Comparison of ENCODE assay signal across 28 cellular contexts in genomic region chr5:43168175-43168574, GRCh38.
"Had no signal": no experiment of that assay in that cellular context is flagged by ENCODE, and none has a peak within 500 bp of the region (broad histone marks: within the 10 kb centered on the region; RNA-seq: fewer than 3 reads in every experiment).

No MANE protein-coding gene starts in this region.

- H3K9me3 Mint-ChIP-seq: activated CD8-positive, alpha-beta T cell treated with anti-CD3 and anti-CD28 coated beads for 36 hours; activated naive CD4-positive, alpha-beta T cell treated with anti-CD3 and anti-CD28 coated beads, Interleukin-2, amount 50 U/mL, for 24 hours; activated naive CD8-positive, alpha-beta T cell treated with anti-CD3 and anti-CD28 coated beads, Interleukin-2, amount 50 U/mL, for 24 hours; activated T-cell treated with anti-CD3 and anti-CD28 coated beads, Interleukin-2, amount 50 U/mL, for 4 hours; activated T-helper 2 cell treated with anti-CD3 and anti-CD28 coated beads, Interferon-gamma antibody, Interleukin-2, Interleukin-4, amounts not matched to agents 10 μg/mL and 5 μg/mL and 100 μg/mL, durations not matched to agents 14 hours and 24 hours and 36 hours; dendritic cell treated with granulocyte-macrophage colony-stimulating factor and Interleukin-4, amounts not matched to agents 40 ng/mL and 50 ng/mL, for 4 days; neural crest cell; stimulated activated naive B cell treated with anti-CD40 and anti-IgM and Interleukin-4, amounts not matched to agents 10 μg/mL and 1 μg/mL and 100 μg/mL, for 72 hours had no signal

- H3K4me3 ChIP-seq: left lung, lower lobe of right lung, mucosa of descending colon, pancreas, psoas muscle, right atrium auricular region, smooth muscle cell, tibial nerve had no signal

- H3K27ac Mint-ChIP-seq: activated CD8-positive, alpha-beta T cell treated with anti-CD3 and anti-CD28 coated beads for 36 hours; activated naive CD8-positive, alpha-beta T cell treated with anti-CD3 and anti-CD28 coated beads, Interleukin-2, amount 50 U/mL, for 24 hours; activated T-helper 2 cell treated with anti-CD3 and anti-CD28 coated beads, Interferon-gamma antibody, Interleukin-2, Interleukin-4, amounts not matched to agents 10 μg/mL and 5 μg/mL and 100 μg/mL, durations not matched to agents 14 hours and 24 hours and 36 hours; dendritic cell treated with granulocyte-macrophage colony-stimulating factor and Interleukin-4, amounts not matched to agents 40 ng/mL and 50 ng/mL, for 4 days; stimulated activated naive B cell treated with anti-CD40 and anti-IgM and Interleukin-4, amounts not matched to agents 10 μg/mL and 1 μg/mL and 100 μg/mL, for 72 hours had no signal

- H3K4me3 Mint-ChIP-seq: activated CD8-positive, alpha-beta T cell treated with anti-CD3 and anti-CD28 coated beads for 36 hours; activated naive CD4-positive, alpha-beta T cell treated with anti-CD3 and anti-CD28 coated beads, Interleukin-2, amount 50 U/mL, for 24 hours; activated naive CD8-positive, alpha-beta T cell treated with anti-CD3 and anti-CD28 coated beads, Interleukin-2, amount 50 U/mL, for 24 hours; activated T-cell treated with anti-CD3 and anti-CD28 coated beads, Interleukin-2, amount 50 U/mL, for 4 hours; dendritic cell treated with granulocyte-macrophage colony-stimulating factor and Interleukin-4, amounts not matched to agents 40 ng/mL and 50 ng/mL, for 4 days; neural crest cell; stimulated activated naive B cell treated with anti-CD40 and anti-IgM and Interleukin-4, amounts not matched to agents 10 μg/mL and 1 μg/mL and 100 μg/mL, for 72 hours had no signal

- H3K27me3 ChIP-seq: left lung, pancreas, right atrium auricular region, tibial nerve had no signal

- H3K27ac ChIP-seq: left lung, lower lobe of right lung, pancreas, psoas muscle, right atrium auricular region, tibial nerve, WERI-Rb-1 had no signal

- H3K4me1 Mint-ChIP-seq: neural crest cell had no signal

- ATAC-seq: activated CD8-positive, alpha-beta T cell treated with anti-CD3 and anti-CD28 coated beads for 36 hours; activated naive CD8-positive, alpha-beta T cell treated with anti-CD3 and anti-CD28 coated beads, Interleukin-2, amount 50 U/mL, for 24 hours; activated T-cell treated with anti-CD3 and anti-CD28 coated beads, Interleukin-2, amount 50 U/mL, for 4 hours; left lung; lower lobe of right lung; mucosa of descending colon; pancreas; psoas muscle; stimulated activated naive B cell treated with anti-CD40 and anti-IgM and Interleukin-4, amounts not matched to agents 10 μg/mL and 1 μg/mL and 100 μg/mL, for 72 hours had no signal

- H3K27me3 Mint-ChIP-seq: activated CD8-positive, alpha-beta T cell treated with anti-CD3 and anti-CD28 coated beads for 36 hours; activated naive CD4-positive, alpha-beta T cell treated with anti-CD3 and anti-CD28 coated beads, Interleukin-2, amount 50 U/mL, for 24 hours; activated naive CD8-positive, alpha-beta T cell treated with anti-CD3 and anti-CD28 coated beads, Interleukin-2, amount 50 U/mL, for 24 hours; dendritic cell treated with granulocyte-macrophage colony-stimulating factor and Interleukin-4, amounts not matched to agents 40 ng/mL and 50 ng/mL, for 4 days; stimulated activated naive B cell treated with anti-CD40 and anti-IgM and Interleukin-4, amounts not matched to agents 10 μg/mL and 1 μg/mL and 100 μg/mL, for 72 hours had no signal

- H3K9me3 ChIP-seq: left lung, lower lobe of right lung, mucosa of descending colon, pancreas, psoas muscle, right atrium auricular region, tibial nerve had no signal

- DNase-seq: activated CD4-positive, alpha-beta T cell treated with anti-CD3 and anti-CD28 coated beads, Interleukin-2, amount 50 U/mL, for 1 hour; activated CD4-positive, CD25-positive, alpha-beta regulatory T cell treated with anti-CD3 and anti-CD28 coated beads, Interleukin-2, amount 50 U/mL, for 72 hours; activated CD8-positive, alpha-beta T cell treated with anti-CD3 and anti-CD28 coated beads for 36 hours; activated naive CD8-positive, alpha-beta T cell treated with anti-CD3 and anti-CD28 coated beads, Interleukin-2, amount 50 U/mL, for 24 hours; activated T-cell treated with anti-CD3 and anti-CD28 coated beads, Interleukin-2, amount 50 U/mL, for 4 hours; amygdala; central memory CD4-positive, alpha-beta T cell; effector CD4-positive, alpha-beta T cell; kidney glomerular epithelial cell; left lung; lower lobe of right lung; mucosa of descending colon; nucleus accumbens; pancreas; psoas muscle; stimulated activated CD4-positive, alpha-beta T cell treated with anti-CD3 and anti-CD28 coated beads, Interleukin-1b, Interleukin-23, amount 100 ng/mL, for 48 hours; stimulated activated CD4-positive, alpha-beta T cell treated with anti-CD3 and anti-CD28 coated beads, Interleukin-4, amount 100 ng/mL, for 4 hours; stimulated activated CD8-positive, alpha-beta memory T cell treated with anti-CD3 and anti-CD28 coated beads, Interleukin-4, amount 100 ng/mL, for 48 hours; stimulated activated naive B cell treated with anti-CD40 and anti-IgM and Interleukin-4, amounts not matched to agents 10 μg/mL and 1 μg/mL and 100 μg/mL, for 72 hours; T-helper 9 cell; WERI-Rb-1 had no signal

- H3K4me1 ChIP-seq: left lung, lower lobe of right lung, pancreas, psoas muscle, right atrium auricular region, tibial nerve had no signal
